Comparison of ENCODE assay signal across 28 cellular contexts in the genomic region with DNA sequence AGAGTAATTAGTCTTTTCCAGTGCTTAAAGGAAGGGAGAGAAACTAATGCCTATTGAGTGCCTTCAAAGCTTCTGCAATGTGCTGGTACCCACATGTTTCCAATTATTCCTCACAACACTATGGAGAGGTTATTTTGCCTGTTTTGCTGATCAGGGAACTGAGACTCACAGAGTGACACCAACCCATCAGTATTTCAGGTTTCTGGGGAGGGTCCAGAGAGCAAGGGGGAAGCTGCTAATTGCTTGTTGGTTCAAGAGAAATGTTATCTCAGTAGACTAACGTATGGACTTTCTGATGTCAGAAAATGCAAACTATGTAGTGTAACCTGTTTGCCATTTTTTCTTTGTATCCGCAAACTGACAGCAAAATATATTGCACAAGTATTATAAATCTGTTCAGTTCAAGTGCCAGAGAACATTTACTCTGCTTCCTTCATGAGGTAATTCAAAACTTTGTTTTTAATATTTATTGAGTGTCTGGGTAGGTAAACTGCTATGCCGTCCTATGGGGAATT.
"Had no signal": no experiment of that assay in that cellular context is flagged by ENCODE, and none has a peak within 500 bp of the region (broad histone marks: within the 10 kb centered on the region; RNA-seq: fewer than 3 reads in every experiment).

No MANE protein-coding gene starts in this region.

- H3K4me3 Mint-ChIP-seq: memory B cell; naive B cell; natural killer cell treated with Interleukin-12 subunit alpha and Interleukin-12 subunit beta and Interleukin-15 and Interleukin-18, amount 100 ng/mL, for 72 hours; neural crest cell; stimulated activated effector memory CD8-positive, alpha-beta T cell treated with anti-CD3 and anti-CD28 coated beads, Interleukin-12 subunit alpha, Interleukin-12 subunit beta, amount 100 ng/mL, for 72 hours had no signal

- H3K4me3 ChIP-seq: dorsolateral prefrontal cortex, esophagus squamous epithelium, lung, mucosa of descending colon, pancreas, right atrium auricular region, stomach, testis, tibial artery, upper lobe of right lung, uterus had no signal

- H3K36me3 Mint-ChIP-seq: memory B cell; naive B cell; natural killer cell treated with Interleukin-12 subunit alpha and Interleukin-12 subunit beta and Interleukin-15 and Interleukin-18, amount 100 ng/mL, for 72 hours; stimulated activated effector memory CD8-positive, alpha-beta T cell treated with anti-CD3 and anti-CD28 coated beads, Interleukin-12 subunit alpha, Interleukin-12 subunit beta, amount 100 ng/mL, for 72 hours had no signal

- H3K27ac Mint-ChIP-seq: memory B cell; naive B cell; natural killer cell treated with Interleukin-12 subunit alpha and Interleukin-12 subunit beta and Interleukin-15 and Interleukin-18, amount 100 ng/mL, for 72 hours; progenitor cell of endocrine pancreas; stimulated activated effector memory CD8-positive, alpha-beta T cell treated with anti-CD3 and anti-CD28 coated beads, Interleukin-12 subunit alpha, Interleukin-12 subunit beta, amount 100 ng/mL, for 72 hours had no signal

- H3K36me3 ChIP-seq: esophagus squamous epithelium, neutrophil, pancreas, right atrium auricular region, stomach, tibial artery, upper lobe of right lung, uterus had no signal

- H3K9me3 Mint-ChIP-seq: natural killer cell treated with Interleukin-12 subunit alpha and Interleukin-12 subunit beta and Interleukin-15 and Interleukin-18, amount 100 ng/mL, for 72 hours; neural crest cell had no signal

- H3K27ac ChIP-seq: dorsolateral prefrontal cortex, esophagus squamous epithelium, neutrophil, pancreas, right atrium auricular region, stomach, testis, tibial artery, upper lobe of right lung, uterus had no signal

- ATAC-seq: left lobe of liver; mucosa of descending colon; natural killer cell treated with Interleukin-12 subunit alpha and Interleukin-12 subunit beta and Interleukin-15 and Interleukin-18, amount 100 ng/mL, for 72 hours; pancreas; sciatic nerve; stimulated activated effector memory CD8-positive, alpha-beta T cell treated with anti-CD3 and anti-CD28 coated beads, Interleukin-12 subunit alpha, Interleukin-12 subunit beta, amount 100 ng/mL, for 72 hours; upper lobe of right lung had no signal

- H3K4me1 Mint-ChIP-seq: memory B cell; naive B cell; neural crest cell; stimulated activated effector memory CD8-positive, alpha-beta T cell treated with anti-CD3 and anti-CD28 coated beads, Interleukin-12 subunit alpha, Interleukin-12 subunit beta, amount 100 ng/mL, for 72 hours had no signal

- H3K27me3 ChIP-seq: right atrium auricular region, testis, uterus had no signal

- H3K4me1 ChIP-seq: pancreas, right atrium auricular region, stomach, testis, upper lobe of right lung, uterus had no signal

- DNase-seq: dorsolateral prefrontal cortex; effector CD4-positive, alpha-beta T cell; erythroblast; esophagus squamous epithelium; foreskin melanocyte; glutamatergic neuron; kidney; mucosa of descending colon; naive B cell; pancreas; stimulated activated CD4-positive, alpha-beta T cell treated with anti-CD3 and anti-CD28 coated beads, Interleukin-2, amount 100 ng/mL, for 24 hours; stimulated activated CD4-positive, alpha-beta T cell treated with anti-CD3 and anti-CD28 coated beads, Interleukin-4, amount 100 ng/mL, for 24 hours; stimulated activated naive CD4-positive, alpha-beta T cell treated with Interleukin-2 at 50 U/mL for 16 hours; stomach; testis; tibial artery; upper lobe of right lung; uterus had no signal

- H3K9me3 ChIP-seq: esophagus squamous epithelium, mucosa of descending colon, neutrophil, pancreas, right atrium auricular region, testis, tibial artery, upper lobe of right lung, uterus had no signal
